16 cellular contexts compared by ENCODE assay signal in genomic region chr17:42485680-42486079, GRCh38.
"Had no signal": no experiment of that assay in that cellular context is flagged by ENCODE, and none has a peak within 500 bp of the region (broad histone marks: within the 10 kb centered on the region; RNA-seq: fewer than 3 reads in every experiment).

No MANE protein-coding gene starts in this region.

- DNase-seq: activated CD4-positive, CD25-positive, alpha-beta regulatory T cell treated with anti-CD3 and anti-CD28 coated beads, Interleukin-2, amount 50 U/mL, for 72 hours; activated naive CD4-positive, alpha-beta T cell treated with anti-CD3 and anti-CD28 coated beads, Interleukin-2, amount 10 ng/mL, durations not matched to agents 7 days and 5 days; effector CD4-positive, alpha-beta T cell; islet precursor cell; mucosa of descending colon; naive thymus-derived CD4-positive, alpha-beta T cell; pancreas; stimulated activated CD4-positive, alpha-beta T cell treated with anti-CD3 and anti-CD28 coated beads, Interleukin-2, amount 100 ng/mL, for 48 hours; T-cell; T-helper 9 cell; tibial artery had no signal

- H3K27ac ChIP-seq: coronary artery, pancreas, tibial artery, vagina had no signal

- H3K27me3 Mint-ChIP-seq: activated T-helper 17 cell treated with anti-CD3 and anti-CD28 coated beads, Interleukin-2, amount 50 U/mL, for 72 hours; stimulated activated memory B cell treated with anti-CD40 and anti-IgM and Interleukin-4, amounts not matched to agents 10 μg/mL and 1 μg/mL and 100 μg/mL, for 72 hours; T-cell had no signal

- H3K4me1 ChIP-seq: pancreas, vagina had no signal

- H3K9me3 Mint-ChIP-seq: activated naive CD4-positive, alpha-beta T cell treated with anti-CD3 and anti-CD28 coated beads, Interleukin-2, amount 10 ng/mL, durations not matched to agents 7 days and 5 days; activated T-helper 17 cell treated with anti-CD3 and anti-CD28 coated beads, Interleukin-2, amount 50 U/mL, for 72 hours; naive thymus-derived CD4-positive, alpha-beta T cell; stimulated activated memory B cell treated with anti-CD40 and anti-IgM and Interleukin-4, amounts not matched to agents 10 μg/mL and 1 μg/mL and 100 μg/mL, for 72 hours; T-cell had no signal

- H3K27me3 ChIP-seq: pancreas, tibial artery, vagina had no signal

- H3K9me3 ChIP-seq: mucosa of descending colon, pancreas, tibial artery, vagina had no signal

- H3K27ac Mint-ChIP-seq: activated naive CD4-positive, alpha-beta T cell treated with anti-CD3 and anti-CD28 coated beads, Interleukin-2, amount 10 ng/mL, durations not matched to agents 7 days and 5 days; activated T-helper 17 cell treated with anti-CD3 and anti-CD28 coated beads, Interleukin-2, amount 50 U/mL, for 72 hours; stimulated activated memory B cell treated with anti-CD40 and anti-IgM and Interleukin-4, amounts not matched to agents 10 μg/mL and 1 μg/mL and 100 μg/mL, for 72 hours had no signal

- H3K4me3 ChIP-seq: coronary artery, mucosa of descending colon, pancreas, tibial artery, vagina had no signal

- H3K4me3 Mint-ChIP-seq: stimulated activated memory B cell treated with anti-CD40 and anti-IgM and Interleukin-4, amounts not matched to agents 10 μg/mL and 1 μg/mL and 100 μg/mL, for 72 hours had no signal

- ATAC-seq: activated T-helper 17 cell treated with anti-CD3 and anti-CD28 coated beads, Interleukin-2, amount 50 U/mL, for 72 hours; left lobe of liver; mucosa of descending colon; naive thymus-derived CD4-positive, alpha-beta T cell; pancreas; stimulated activated memory B cell treated with anti-CD40 and anti-IgM and Interleukin-4, amounts not matched to agents 10 μg/mL and 1 μg/mL and 100 μg/mL, for 72 hours; T-cell had no signal

- H3K4me1 Mint-ChIP-seq: stimulated activated memory B cell treated with anti-CD40 and anti-IgM and Interleukin-4, amounts not matched to agents 10 μg/mL and 1 μg/mL and 100 μg/mL, for 72 hours had no signal
